In the genomic region with DNA sequence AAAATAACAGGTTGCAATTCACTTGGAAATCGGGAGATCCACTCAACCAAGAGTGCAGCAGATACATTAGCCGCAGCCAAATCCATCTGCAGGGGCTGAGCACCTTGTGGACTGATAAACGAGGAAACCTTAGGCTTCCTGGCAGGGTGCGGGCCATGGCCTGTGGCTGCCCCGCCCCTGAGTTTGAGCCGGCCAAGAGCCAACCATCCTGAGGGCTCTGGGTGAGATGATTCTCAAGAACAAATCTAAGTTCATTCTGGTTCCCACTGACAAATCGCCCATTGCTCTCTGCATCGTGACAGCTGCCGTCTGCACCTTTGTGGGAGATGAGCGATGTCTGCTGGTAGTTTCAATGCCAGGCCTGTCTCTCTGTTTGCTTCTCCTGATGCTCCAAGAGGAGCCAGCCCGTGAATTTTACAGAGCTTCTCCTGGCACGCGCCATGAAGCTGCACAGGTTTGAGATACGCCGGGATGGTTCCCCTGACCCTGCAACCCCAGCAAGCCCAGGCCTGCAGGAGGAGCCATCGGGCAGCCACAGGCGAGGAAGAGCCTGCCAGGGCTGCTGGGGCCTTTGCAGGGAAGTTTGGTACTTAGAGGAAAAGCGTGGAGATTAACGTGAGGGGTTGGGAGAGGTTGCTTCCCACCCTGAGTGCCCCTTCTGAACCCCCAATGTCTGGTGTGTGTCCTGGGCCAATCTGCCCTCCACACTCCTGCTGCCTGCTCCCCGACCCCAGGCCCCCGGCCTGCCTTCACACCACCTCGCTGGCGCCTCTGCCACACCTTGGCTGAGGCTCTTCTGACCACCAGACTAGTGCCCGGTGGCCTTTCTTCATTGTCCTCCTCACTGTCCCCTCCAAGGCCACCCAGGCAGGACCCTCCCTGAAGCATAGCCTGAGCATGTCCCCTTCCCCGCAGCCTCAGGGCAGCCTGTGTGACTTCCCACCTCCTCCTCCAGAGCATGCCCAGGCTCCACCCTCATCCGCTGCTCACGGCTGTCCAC, we compare ENCODE assay signal across 18 cellular contexts.
DNase-seq lines count a peak whose midpoint lies in the region; ATAC-seq, FAIRE-seq and TF ChIP-seq lines count a peak whose summit lies in the region.
"Had no signal": no experiment of that assay in that cellular context is flagged by ENCODE, and none has a peak within 500 bp of the region (broad histone marks: within the 10 kb centered on the region; RNA-seq: fewer than 3 reads in every experiment).

No MANE protein-coding gene starts in this region.

- POLR2A ChIA-PET in A549 (lab: Yijun Ruan, JAX) (no interaction called here), HCT116 (lab: Charles Lee) (no interaction called here)

- no peak for FAIRE-seq in A549 (lab: Jason Lieb, UNC)
- FAIRE-seq: TTC549 had no signal

- no peak overlapping the region for H3K4me2 ChIP-seq in A549
- H3K4me2 ChIP-seq in HCT116 (ENCODE audit: low read length): no peak overlapping the region

- H3K27ac ChIP-seq in A549 (no peak overlapping the region), HCT116 (ENCODE audit: low read depth, low read length) (no peak overlapping the region), WERI-Rb-1 (no peak overlapping the region), layer of hippocampus (ENCODE audit: low read depth, low read length) (peak overlapping the region; percentile 9)
- H3K27ac ChIP-seq: body of pancreas, parathyroid adenoma had no signal

- WGBS in A549 (ENCODE audit: missing lambda C conversion rate): 56% methylated on average over 21 of the region's 27 CpGs

- TF ChIP-seq EP300 in A549 (IDR thresholded peaks at IDR 0.05): no peak

- DNase-seq in A549 (ENCODE audit: low read depth in 1 of 2, low spot score in 1 of 2): no peak
- DNase-seq in HCT116 (ENCODE audit: low read depth, low spot score): no peak
- peak; percentile 62 for DNase-seq in WERI-Rb-1
- DNase-seq in GM10266 (ENCODE audit: extremely low spot score): no peak
- no peak for DNase-seq in stimulated activated naive CD4-positive, alpha-beta T cell (lab: John Stamatoyannopoulos, UW)
- DNase-seq in ecto neural progenitor cell (ENCODE audit: low spot score): no peak
- DNase-seq in COLO829 (ENCODE audit: low spot score): no peak
- DNase-seq: activated CD8-positive, alpha-beta T cell treated with anti-CD3 and anti-CD28 coated beads, Interleukin-2, amount 10 ng/mL, durations not matched to agents 7 days and 5 days; body of pancreas; foreskin fibroblast; GOT3; NCI-H146; NCI-H748 treated with DMSO at 0.1 percent for 48 hours; SIG-M5; substantia nigra had no signal

- no TSS peak for BruUV-seq in HCT116 (replicated peaks; lab: Mats Ljungman, UMichigan)

- TF ChIP-seq RAD21 in A549 (conservative IDR thresholded peaks at IDR 0.05 in 1 of 2, IDR thresholded peaks at IDR 0.05 in 1 of 2): peak in 1 of 2 experiments; percentile 37; a peak in 2 of 5 replicates
- TF ChIP-seq RAD21 in HCT116 (IDR thresholded peaks at IDR 0.05; ENCODE audit: low read depth): peak; percentile 41; the same call in 1 of the 2 replicates

- H3K4me3 ChIP-seq in A549 (no peak overlapping the region), HCT116 (replicated peaks in 1 of 2; ENCODE audit: low read depth in 1 of 2, low read length in 2 of 2) (no peak overlapping the region), WERI-Rb-1 (ENCODE audit: low read depth, low read length) (no peak overlapping the region)
- H3K4me3 ChIP-seq: body of pancreas had no signal

- H3K4me1 ChIP-seq in A549: no peaks in the 10 kb centered on the region
- no peaks in the 10 kb centered on the region for H3K4me1 ChIP-seq in HCT116 (ENCODE audit: control insufficient read depth in 1 of 2, insufficient read depth in 2 of 2, low read length in 2 of 2)
- H3K4me1 ChIP-seq: parathyroid adenoma had no signal

- no peak overlapping the region for H3K9ac ChIP-seq in HCT116 (ENCODE audit: low read length)
- H3K9ac ChIP-seq: parathyroid adenoma had no signal

- H3K79me2 ChIP-seq in HCT116 (ENCODE audit: insufficient read depth, low read length): no peaks in the 10 kb centered on the region
- H3K79me2 ChIP-seq: parathyroid adenoma had no signal

- H3K36me3 ChIP-seq in HCT116 (ENCODE audit: control insufficient read depth in 1 of 2, insufficient read depth in 2 of 2, low read length in 2 of 2) (no peaks in the 10 kb centered on the region), WERI-Rb-1 (no peaks in the 10 kb centered on the region)

- H3K9me3 ChIP-seq in A549 (no peaks in the 10 kb centered on the region), HCT116 (ENCODE audit: control insufficient read depth in 1 of 2, insufficient read depth in 1 of 2, low read depth in 1 of 2, low read length in 2 of 2) (no peaks in the 10 kb centered on the region), WERI-Rb-1 (ENCODE audit: severe bottlenecking) (no peaks in the 10 kb centered on the region)
- H3K9me3 ChIP-seq: body of pancreas had no signal

- CTCF ChIA-PET in A549 (lab: Yijun Ruan, JAX): no interaction called here
- CTCF ChIA-PET in HCT116 (lab: Charles Lee): no interaction called here

- H3K27me3 ChIP-seq in HCT116 (ENCODE audit: insufficient read depth, low read length) (peaks cover 6% of the 10 kb centered on the region; the same call in 1 of the 2 replicates), WERI-Rb-1 (ENCODE audit: insufficient read depth, low read depth, severe bottlenecking) (no peaks in the 10 kb centered on the region), layer of hippocampus (ENCODE audit: control insufficient read depth, insufficient read depth, low read length) (peaks cover 8% of the 10 kb centered on the region)
- H3K27me3 ChIP-seq: body of pancreas had no signal

- TF ChIP-seq CTCF in A549 (IDR thresholded peaks at IDR 0.05): no peak
- TF ChIP-seq CTCF in HCT116 (IDR thresholded peaks at IDR 0.05 in 2 of 3, conservative IDR thresholded peaks at IDR 0.05 in 1 of 3; ENCODE audit: borderline replicate concordance in 1 of 3, insufficient read depth in 1 of 3, low read depth in 2 of 3, low read length in 2 of 3): peak; percentile 14 to 32 (median 28); a peak in 2 of 6 replicates
- TF ChIP-seq CTCF in WERI-Rb-1 (IDR thresholded peaks at IDR 0.05; ENCODE audit: low read depth, low read length): peak; percentile 68
- no peak for TF ChIP-seq CTCF in GM10266 (IDR thresholded peaks at IDR 0.05; ENCODE audit: control insufficient read depth, insufficient read depth, low read depth, missing control alignments)

- no peaks in the 10 kb centered on the region for H3K9me2 ChIP-seq in HCT116 (ENCODE audit: insufficient read depth)

- no peak for TF ChIP-seq POLR2A in A549 (IDR thresholded peaks at IDR 0.05; ENCODE audit: low read length)
- TF ChIP-seq POLR2A in HCT116 (IDR thresholded peaks at IDR 0.05; ENCODE audit: borderline replicate concordance, extremely low read depth, insufficient read depth, insufficient read length): no peak

- ATAC-seq in A549 (peak; percentile 58 to 75; a peak in 3 of 6 replicates), HCT116 (peak; percentile 64)
- ATAC-seq: activated CD8-positive, alpha-beta T cell treated with anti-CD3 and anti-CD28 coated beads, Interleukin-2, amount 10 ng/mL, durations not matched to agents 7 days and 5 days; body of pancreas had no signal

- H2AFZ ChIP-seq in HCT116 (ENCODE audit: low read depth, low read length, poor library complexity, severe bottlenecking): no peak overlapping the region
- H2AFZ ChIP-seq: parathyroid adenoma had no signal

- intact Hi-C loops in HCT116 (cut with micrococcal nuclease): no loop called here

- RAD21 ChIA-PET in HCT116 (lab: Charles Lee; ENCODE audit: low non-redundant PET in 1 of 2, low total read pairs in 2 of 2, uncharacterized antibody in 2 of 2, unreplicated experiment in 2 of 2): no interaction called here

- no peaks in the 10 kb centered on the region for H4K20me1 ChIP-seq in HCT116 (ENCODE audit: insufficient read depth)

TF ChIP-seq in A549, 52 proteins besides CTCF, POLR2A, EP300 and RAD21:
- TF ChIP-seq CBX2 (IDR thresholded peaks at IDR 0.05; ENCODE audit: borderline replicate concordance, low read depth) (no peak), CEBPB (IDR thresholded peaks at IDR 0.05) (no peak), MAZ (IDR thresholded peaks at IDR 0.05; ENCODE audit: borderline replicate concordance, low read depth, low read length) (no peak), ESRRA (IDR thresholded peaks at IDR 0.05; ENCODE audit: borderline replicate concordance, low read length) (no peak), KDM5A (IDR thresholded peaks at IDR 0.05) (no peak), NPAS2 (CRISPR knock-in tag; IDR thresholded peaks at IDR 0.05; ENCODE audit: borderline replicate concordance) (no peak), ZSCAN20 (CRISPR knock-in tag; IDR thresholded peaks at IDR 0.05) (no peak), GATA3 (IDR thresholded peaks at IDR 0.05; ENCODE audit: borderline replicate concordance) (no peak), NR3C1 (IDR thresholded peaks at IDR 0.05) (no peak)
- TF ChIP-seq, protein P1, sequence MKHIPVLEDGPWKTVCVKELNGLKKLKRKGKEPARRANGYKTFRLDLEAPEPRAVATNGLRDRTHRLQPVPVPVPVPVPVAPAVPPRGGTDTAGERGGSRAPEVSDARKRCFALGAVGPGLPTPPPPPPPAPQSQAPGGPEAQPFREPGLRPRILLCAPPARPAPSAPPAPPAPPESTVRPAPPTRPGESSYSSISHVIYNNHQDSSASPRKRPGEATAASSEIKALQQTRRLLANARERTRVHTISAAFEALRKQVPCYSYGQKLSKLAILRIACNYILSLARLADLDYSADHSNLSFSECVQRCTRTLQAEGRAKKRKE (CRISPR knock-in tag; IDR thresholded peaks at IDR 0.05; ENCODE audit: low read depth): no peak

Comparison
In these comparisons a context has a peak if more than half of its experiments do, and no peak if none do; other contexts are left out.
1. CTCF ChIP-seq: peak in HCT116 (3 of 3) and WERI-Rb-1 (single experiment); none in A549 (single experiment) and GM10266 (single experiment).
2. Of the 6 proteins assayed by ChIP-seq in both A549 and HCT116: peak only in A549: none; only in HCT116: CTCF; in both: none; in neither: 4; mixed calls (peak in some experiments, not most) for 1.